1 cellular context compared by ENCODE assay signal in genomic region chr5:173028811-173029327, GRCh38.
TF ChIP-seq lines count a peak whose summit lies in the region.

No MANE protein-coding gene starts in this region.

TF ChIP-seq in WTC11, 78 proteins besides CTCF, POLR2A, EP300 and RAD21 (continued from another document):
- TF ChIP-seq ATF3 (CRISPR knock-in tag; conservative IDR thresholded peaks at IDR 0.05) (no peak), TEAD4 (CRISPR knock-in tag; IDR thresholded peaks at IDR 0.05) (no peak), TCF7 (CRISPR knock-in tag; IDR thresholded peaks at IDR 0.05; ENCODE audit: low read depth) (no peak), ZBTB43 (CRISPR knock-in tag; IDR thresholded peaks at IDR 0.05) (no peak), TP53 (CRISPR knock-in tag; IDR thresholded peaks at IDR 0.05) (no peak), E2F4 (CRISPR knock-in tag; IDR thresholded peaks at IDR 0.05; ENCODE audit: borderline replicate concordance, low read depth) (no peak), ERG (CRISPR knock-in tag; IDR thresholded peaks at IDR 0.05) (no peak), PRRX2 (CRISPR knock-in tag; IDR thresholded peaks at IDR 0.05) (no peak), JAZF1 (CRISPR knock-in tag; IDR thresholded peaks at IDR 0.05) (no peak), FOXK1 (CRISPR knock-in tag; IDR thresholded peaks at IDR 0.05) (no peak)
